1 cellular context compared by ENCODE assay signal in genomic region chr11:126480015-126480409, GRCh38.
TF ChIP-seq lines count a peak whose summit lies in the region.

No MANE protein-coding gene starts in this region.

TF ChIP-seq in GM23338, 12 proteins besides CTCF, POLR2A, EP300 and RAD21 (continued from another document):
- TF ChIP-seq ZNF462 (CRISPR knock-in tag; IDR thresholded peaks at IDR 0.05): no peak
- TF ChIP-seq NANOG (IDR thresholded peaks at IDR 0.05; ENCODE audit: borderline replicate concordance): no peak
- TF ChIP-seq POLR2AphosphoS5 (IDR thresholded peaks at IDR 0.05; ENCODE audit: low read depth): no peak
- no peak for TF ChIP-seq JUNB (IDR thresholded peaks at IDR 0.05; ENCODE audit: unreplicated experiment)
- no peak for TF ChIP-seq REST (IDR thresholded peaks at IDR 0.05; ENCODE audit: unreplicated experiment)
